In the genomic region with DNA sequence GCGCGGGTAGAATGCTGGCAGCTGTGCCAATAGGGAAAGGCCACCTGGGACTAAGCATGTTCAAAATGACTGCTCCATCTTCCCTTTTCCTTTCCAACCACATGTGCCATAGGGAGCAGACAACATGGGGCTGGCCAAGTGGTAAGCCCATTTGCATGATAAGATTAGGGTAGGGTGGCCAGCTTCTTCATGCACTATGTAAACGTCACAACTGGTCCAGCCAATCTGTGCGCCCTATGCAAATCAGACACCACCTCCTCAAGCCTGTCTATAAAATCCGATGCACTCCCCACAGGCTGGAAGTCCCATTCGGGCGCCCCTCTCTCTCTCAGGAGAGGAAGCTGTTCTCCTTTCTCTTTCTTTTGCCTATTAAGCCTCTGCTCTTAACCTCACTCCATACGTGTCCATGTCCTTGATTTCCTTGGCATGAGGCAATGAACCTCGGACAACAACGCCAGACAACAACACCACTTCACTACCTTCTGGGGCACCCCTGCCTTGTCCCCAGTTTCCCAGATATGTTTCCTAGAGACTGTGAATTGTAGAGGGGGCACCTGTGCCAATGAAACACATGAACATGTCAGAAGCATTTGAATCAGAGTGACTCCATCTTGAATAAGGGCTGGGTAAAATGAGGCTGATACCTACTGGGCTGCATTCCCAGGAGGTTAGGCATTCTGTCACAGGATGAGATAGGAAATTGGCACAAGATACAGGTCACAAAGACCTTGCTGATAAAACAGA, we compare ENCODE assay signal across 1 cellular context.
TF ChIP-seq lines count a peak whose summit lies in the region.

No MANE protein-coding gene starts in this region.

TF ChIP-seq in K562, 482 proteins besides CTCF, POLR2A, EP300 and RAD21 (continued from another document and continues in another):
- TF ChIP-seq ZNF316 (IDR thresholded peaks at IDR 0.05) (no peak), PPARD (CRISPR knock-in tag; IDR thresholded peaks at IDR 0.05) (no peak), ZBTB8A (IDR thresholded peaks at IDR 0.05; ENCODE audit: partially characterized antibody) (no peak), PHF20 (IDR thresholded peaks at IDR 0.05; ENCODE audit: partially characterized antibody) (no peak), CBX5 (IDR thresholded peaks at IDR 0.05; ENCODE audit: borderline replicate concordance, low read depth) (no peak), PURB (CRISPR knock-in tag; IDR thresholded peaks at IDR 0.05; ENCODE audit: low read depth) (no peak), MEIS2 (IDR thresholded peaks at IDR 0.05; ENCODE audit: partially characterized antibody) (no peak), RBM22 (IDR thresholded peaks at IDR 0.05; ENCODE audit: low read depth, low read length, poor library complexity, severe bottlenecking) (no peak), SIN3B (IDR thresholded peaks at IDR 0.05; ENCODE audit: low read depth) (no peak), FOSL1 (tag; conservative IDR thresholded peaks at IDR 0.05) (0 out of 2 replicates have a peak, but pooled peaks have one; percentile 22), KDM4B (IDR thresholded peaks at IDR 0.05; ENCODE audit: borderline replicate concordance in 2 of 2, low read depth in 1 of 2) (no peak), CREBBP (IDR thresholded peaks at IDR 0.05; ENCODE audit: low read depth, low read length) (no peak), GABPB1 (CRISPR knock-in tag; IDR thresholded peaks at IDR 0.05) (peak; percentile 55; the same call in 1 of the 2 replicates), CHD7 (IDR thresholded peaks at IDR 0.05; ENCODE audit: low read depth, low read length) (no peak), TFAP4 (CRISPR knock-in tag; IDR thresholded peaks at IDR 0.05; ENCODE audit: borderline replicate concordance) (peak; percentile 49; the same call in 1 of the 2 replicates), EGR1 (conservative IDR thresholded peaks at IDR 0.05) (no peak), NRF1 (conservative IDR thresholded peaks at IDR 0.05 in 1 of 2, IDR thresholded peaks at IDR 0.05 in 1 of 2) (0 out of 4 replicates have a peak, but pooled peaks of 1 of the 2 experiments have one; percentile 17), RAD51 (IDR thresholded peaks at IDR 0.05; ENCODE audit: borderline replicate concordance, low read depth) (no peak), PRMT5 (CRISPR knock-in tag; IDR thresholded peaks at IDR 0.05) (no peak), BHLHE40 (IDR thresholded peaks at IDR 0.05; ENCODE audit: low read length) (no peak), ZNF134 (CRISPR knock-in tag; conservative IDR thresholded peaks at IDR 0.05) (no peak), ZNF717 (CRISPR knock-in tag; IDR thresholded peaks at IDR 0.05) (0 out of 2 replicates have a peak, but pooled peaks have one; percentile 43), CREM (IDR thresholded peaks at IDR 0.05; ENCODE audit: low read depth) (peak; percentile 76), ZNF263 (CRISPR knock-in tag; IDR thresholded peaks at IDR 0.05; ENCODE audit: borderline replicate concordance) (no peak), ZNF79 (CRISPR knock-in tag; IDR thresholded peaks at IDR 0.05; ENCODE audit: low read depth) (no peak), MYBL2 (IDR thresholded peaks at IDR 0.05; ENCODE audit: low read depth) (no peak), MYBL2 (CRISPR knock-in tag; IDR thresholded peaks at IDR 0.05; ENCODE audit: borderline replicate concordance) (no peak), XRCC4 (IDR thresholded peaks at IDR 0.05; ENCODE audit: extremely low read depth, insufficient read depth, insufficient read length) (no peak), HNRNPUL1 (IDR thresholded peaks at IDR 0.05; ENCODE audit: low read length) (no peak), CHD2 (IDR thresholded peaks at IDR 0.05; ENCODE audit: low read depth, low read length) (no peak), CSDE1 (IDR thresholded peaks at IDR 0.05) (no peak; a peak in 1 of 4 replicates), PCBP1 (IDR thresholded peaks at IDR 0.05; ENCODE audit: low read depth, low read length, poor library complexity, severe bottlenecking) (no peak), CBX2 (IDR thresholded peaks at IDR 0.05; ENCODE audit: insufficient read depth, low read length, poor library complexity, severe bottlenecking) (no peak), ERF (CRISPR knock-in tag; IDR thresholded peaks at IDR 0.05) (no peak), NR2C1 (IDR thresholded peaks at IDR 0.05) (no peak; the same call in 1 of the 2 replicates), NR2C1 (tag; IDR thresholded peaks at IDR 0.05) (peak; percentile 55), HDAC6 (IDR thresholded peaks at IDR 0.05; ENCODE audit: low read depth, low read length) (no peak), RBM17 (IDR thresholded peaks at IDR 0.05; ENCODE audit: borderline replicate concordance, low read depth, low read length) (no peak), FOXP4 (CRISPR knock-in tag; IDR thresholded peaks at IDR 0.05; ENCODE audit: borderline replicate concordance) (no peak), NCOR1 (IDR thresholded peaks at IDR 0.05) (peak; percentile 56), EZH2 (IDR thresholded peaks at IDR 0.05; ENCODE audit: borderline replicate concordance, low read depth, low read length) (no peak), DPF2 (IDR thresholded peaks at IDR 0.05) (peak; percentile 45; the same call in 1 of the 2 replicates), ZNF253 (CRISPR knock-in tag; conservative IDR thresholded peaks at IDR 0.05) (no peak), EWSR1 (IDR thresholded peaks at IDR 0.05; ENCODE audit: borderline replicate concordance, low read depth, partially characterized antibody) (no peak)
- TF ChIP-seq, protein P1, sequence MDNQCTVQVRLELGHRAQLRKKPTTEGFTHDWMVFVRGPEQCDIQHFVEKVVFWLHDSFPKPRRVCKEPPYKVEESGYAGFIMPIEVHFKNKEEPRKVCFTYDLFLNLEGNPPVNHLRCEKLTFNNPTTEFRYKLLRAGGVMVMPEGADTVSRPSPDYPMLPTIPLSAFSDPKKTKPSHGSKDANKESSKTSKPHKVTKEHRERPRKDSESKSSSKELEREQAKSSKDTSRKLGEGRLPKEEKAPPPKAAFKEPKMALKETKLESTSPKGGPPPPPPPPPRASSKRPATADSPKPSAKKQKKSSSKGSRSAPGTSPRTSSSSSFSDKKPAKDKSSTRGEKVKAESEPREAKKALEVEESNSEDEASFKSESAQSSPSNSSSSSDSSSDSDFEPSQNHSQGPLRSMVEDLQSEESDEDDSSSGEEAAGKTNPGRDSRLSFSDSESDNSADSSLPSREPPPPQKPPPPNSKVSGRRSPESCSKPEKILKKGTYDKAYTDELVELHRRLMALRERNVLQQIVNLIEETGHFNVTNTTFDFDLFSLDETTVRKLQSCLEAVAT (IDR thresholded peaks at IDR 0.05): peak; percentile 88 to 89
- TF ChIP-seq, protein P2, sequence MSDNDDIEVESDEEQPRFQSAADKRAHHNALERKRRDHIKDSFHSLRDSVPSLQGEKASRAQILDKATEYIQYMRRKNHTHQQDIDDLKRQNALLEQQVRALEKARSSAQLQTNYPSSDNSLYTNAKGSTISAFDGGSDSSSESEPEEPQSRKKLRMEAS (CRISPR knock-in tag; IDR thresholded peaks at IDR 0.05): peak; percentile 53; the same call in 1 of the 2 replicates
- TF ChIP-seq, protein P3, sequence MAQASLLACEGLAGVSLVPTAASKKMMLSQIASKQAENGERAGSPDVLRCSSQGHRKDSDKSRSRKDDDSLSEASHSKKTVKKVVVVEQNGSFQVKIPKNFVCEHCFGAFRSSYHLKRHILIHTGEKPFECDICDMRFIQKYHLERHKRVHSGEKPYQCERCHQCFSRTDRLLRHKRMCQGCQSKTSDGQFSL (CRISPR knock-in tag; IDR thresholded peaks at IDR 0.05): no peak
- TF ChIP-seq, protein P3 (tag; IDR thresholded peaks at IDR 0.05): no peak
- TF ChIP-seq, protein P4, sequence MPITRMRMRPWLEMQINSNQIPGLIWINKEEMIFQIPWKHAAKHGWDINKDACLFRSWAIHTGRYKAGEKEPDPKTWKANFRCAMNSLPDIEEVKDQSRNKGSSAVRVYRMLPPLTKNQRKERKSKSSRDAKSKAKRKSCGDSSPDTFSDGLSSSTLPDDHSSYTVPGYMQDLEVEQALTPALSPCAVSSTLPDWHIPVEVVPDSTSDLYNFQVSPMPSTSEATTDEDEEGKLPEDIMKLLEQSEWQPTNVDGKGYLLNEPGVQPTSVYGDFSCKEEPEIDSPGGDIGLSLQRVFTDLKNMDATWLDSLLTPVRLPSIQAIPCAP (CRISPR knock-in tag; IDR thresholded peaks at IDR 0.05; ENCODE audit: borderline replicate concordance): no peak
